23 cellular contexts compared by ENCODE assay signal in the genomic region with DNA sequence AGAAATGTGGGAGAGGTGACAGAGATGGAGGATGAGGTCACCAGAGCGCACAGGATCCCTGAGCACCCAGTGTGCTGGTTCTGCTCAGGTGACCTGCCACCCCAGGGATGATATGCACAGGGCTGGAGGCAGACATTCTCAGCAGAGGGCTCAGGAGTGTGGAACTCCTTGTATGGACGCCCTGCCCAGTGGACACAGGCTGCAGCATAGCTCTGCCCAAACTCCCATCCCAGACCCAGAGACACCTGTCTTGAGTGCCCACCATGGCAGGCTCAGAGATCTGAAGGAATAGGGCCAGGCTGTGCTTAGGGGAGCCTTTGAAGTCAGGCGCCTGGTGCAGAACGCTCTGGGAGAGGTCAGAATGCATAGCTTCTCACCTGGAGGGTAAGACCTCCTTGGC. TPM values are rescaled to one million over a fixed set of nuclear protein-coding genes. Genes with fewer than 3 reads are reported as not detected.
DNase-seq lines count a peak whose midpoint lies in the region; ATAC-seq and TF ChIP-seq lines count a peak whose summit lies in the region.
"Had no signal": no experiment of that assay in that cellular context is flagged by ENCODE, and none has a peak within 500 bp of the region (broad histone marks: within the 10 kb centered on the region; RNA-seq: fewer than 3 reads in every experiment).

No MANE protein-coding gene starts in this region.

- intact Hi-C loops in activated CD4-positive, alpha-beta T cell treated with anti-CD3 and anti-CD28 coated beads, Interleukin-2, amount 10 ng/mL, durations not matched to agents 24 days and 14 days (cut with micrococcal nuclease) = no loop called here
- intact Hi-C loops in activated CD4-positive, alpha-beta T cell treated with anti-CD3 and anti-CD28 coated beads for 36 hours (cut with DNase I, micrococcal nuclease) = no loop called here
- intact Hi-C loops in activated B cell treated with CpG ODN at 0.5 μM for 24 hours (cut with micrococcal nuclease) (no loop called here), upper lobe of right lung (cut with DNase I) (no loop called here)

- no peak overlapping the region for H3K27ac Mint-ChIP-seq in activated CD4-positive, alpha-beta T cell treated with anti-CD3 and anti-CD28 coated beads, Interleukin-2, amount 10 ng/mL, durations not matched to agents 24 days and 14 days
- no peak overlapping the region for H3K27ac Mint-ChIP-seq in activated CD4-positive, alpha-beta T cell treated with anti-CD3 and anti-CD28 coated beads for 36 hours
- peak overlapping the region; percentile 24 for H3K27ac Mint-ChIP-seq in activated B cell treated with CpG ODN at 0.5 μM for 24 hours
- peak overlapping the region in 5 of 6 donors; percentile 36 to 86 (median 76) for H3K27ac Mint-ChIP-seq in naive B cell
- H3K27ac Mint-ChIP-seq: CD4-positive, alpha-beta T cell had no signal

- TF ChIP-seq CTCF in activated B cell treated with CpG ODN at 0.5 μM for 24 hours (IDR thresholded peaks at IDR 0.05) = no peak
- TF ChIP-seq CTCF in upper lobe of right lung (IDR thresholded peaks at IDR 0.05) = no peak

- peaks cover 11% of the 10 kb centered on the region for H3K4me1 ChIP-seq in upper lobe of right lung

- H3K4me3 Mint-ChIP-seq in activated CD4-positive, alpha-beta T cell treated with anti-CD3 and anti-CD28 coated beads, Interleukin-2, amount 10 ng/mL, durations not matched to agents 24 days and 14 days = no peak overlapping the region
- H3K4me3 Mint-ChIP-seq in activated CD4-positive, alpha-beta T cell treated with anti-CD3 and anti-CD28 coated beads for 36 hours = no peak overlapping the region
- H3K4me3 Mint-ChIP-seq in activated B cell treated with CpG ODN at 0.5 μM for 24 hours (no peak overlapping the region), naive B cell (no peak overlapping the region)
- H3K4me3 Mint-ChIP-seq: CD4-positive, alpha-beta T cell had no signal

- no peaks in the 10 kb centered on the region for H3K27me3 ChIP-seq in upper lobe of right lung
- H3K27me3 ChIP-seq: BLaER1 had no signal

- H3K4me3 ChIP-seq in upper lobe of right lung = no peak overlapping the region
- H3K4me3 ChIP-seq: BLaER1, K562, SK-N-MC had no signal

- H3K27ac ChIP-seq in upper lobe of right lung = no peak overlapping the region
- H3K27ac ChIP-seq: BLaER1, SK-N-MC had no signal

- no peaks in the 10 kb centered on the region for H3K9me3 ChIP-seq in upper lobe of right lung

- H3K4me1 Mint-ChIP-seq in activated CD4-positive, alpha-beta T cell treated with anti-CD3 and anti-CD28 coated beads, Interleukin-2, amount 10 ng/mL, durations not matched to agents 24 days and 14 days = peaks cover 61% of the 10 kb centered on the region
- H3K4me1 Mint-ChIP-seq in activated CD4-positive, alpha-beta T cell treated with anti-CD3 and anti-CD28 coated beads for 36 hours = peaks cover 15% of the 10 kb centered on the region
- H3K4me1 Mint-ChIP-seq in activated B cell treated with CpG ODN at 0.5 μM for 24 hours (peaks cover 57% of the 10 kb centered on the region), naive B cell (peaks cover 32 to 42% (median 36%) of the 10 kb centered on the region in 3 donors)

- DNase-seq in activated CD4-positive, alpha-beta T cell treated with anti-CD3 and anti-CD28 coated beads, Interleukin-2, amount 10 ng/mL, durations not matched to agents 24 days and 14 days = peak; percentile 55
- DNase-seq in activated CD4-positive, alpha-beta T cell treated with anti-CD3 and anti-CD28 coated beads for 36 hours = no peak
- DNase-seq in activated B cell treated with CpG ODN at 0.5 μM for 24 hours (no peak), naive B cell (no peak), upper lobe of right lung (peak; percentile 36)
- DNase-seq: CD4-positive, alpha-beta T cell; COR-L47; Kasumi-1; NCI-H1092 treated with DMSO at 0.1 percent for 48 hours; NCI-H1436; NCI-H187; NCI-H2081 treated with DMSO at 0.1 percent for 48 hours; NCI-H2171; NCI-H226; NCI-H510A; NCI-H774; SIG-M5 had no signal

- H3K36me3 Mint-ChIP-seq in activated CD4-positive, alpha-beta T cell treated with anti-CD3 and anti-CD28 coated beads, Interleukin-2, amount 10 ng/mL, durations not matched to agents 24 days and 14 days (ENCODE audit: low read depth) = peaks cover 27% of the 10 kb centered on the region
- H3K36me3 Mint-ChIP-seq in activated CD4-positive, alpha-beta T cell treated with anti-CD3 and anti-CD28 coated beads for 36 hours (ENCODE audit: low read depth) = peaks cover 6% of the 10 kb centered on the region
- peaks cover 5% of the 10 kb centered on the region for H3K36me3 Mint-ChIP-seq in activated B cell treated with CpG ODN at 0.5 μM for 24 hours (ENCODE audit: low read depth)
- H3K36me3 Mint-ChIP-seq in naive B cell = peaks cover 13 to 19% of the 10 kb centered on the region in 2 donors

- no peak for ATAC-seq in activated CD4-positive, alpha-beta T cell treated with anti-CD3 and anti-CD28 coated beads for 36 hours
- ATAC-seq in activated B cell treated with CpG ODN at 0.5 μM for 24 hours (ENCODE audit: low read depth) (no peak), naive B cell (ENCODE audit: low read depth in 2 of 2) (no peak), upper lobe of right lung (no peak), GM21717 (IDR thresholded peaks at IDR 0.05; ENCODE audit: unreplicated experiment) (no peak), GM18498 (IDR thresholded peaks at IDR 0.05; ENCODE audit: unreplicated experiment) (no peak), GM19452 (IDR thresholded peaks at IDR 0.05; ENCODE audit: unreplicated experiment) (no peak)
- ATAC-seq: K562 had no signal

- no peaks in the 10 kb centered on the region for H3K36me3 ChIP-seq in upper lobe of right lung
- H3K36me3 ChIP-seq: BLaER1 had no signal

- H3K27me3 Mint-ChIP-seq in activated CD4-positive, alpha-beta T cell treated with anti-CD3 and anti-CD28 coated beads, Interleukin-2, amount 10 ng/mL, durations not matched to agents 24 days and 14 days = no peaks in the 10 kb centered on the region
- H3K27me3 Mint-ChIP-seq in activated CD4-positive, alpha-beta T cell treated with anti-CD3 and anti-CD28 coated beads for 36 hours = peaks cover 22% of the 10 kb centered on the region
- H3K27me3 Mint-ChIP-seq in activated B cell treated with CpG ODN at 0.5 μM for 24 hours = no peaks in the 10 kb centered on the region
- H3K27me3 Mint-ChIP-seq in naive B cell = peaks cover 8 to 21% (median 9%) of the 10 kb centered on the region in 3 donors

- peaks cover 5% of the 10 kb centered on the region for H3K9me3 Mint-ChIP-seq in activated CD4-positive, alpha-beta T cell treated with anti-CD3 and anti-CD28 coated beads, Interleukin-2, amount 10 ng/mL, durations not matched to agents 24 days and 14 days
- peaks cover 5% of the 10 kb centered on the region for H3K9me3 Mint-ChIP-seq in activated CD4-positive, alpha-beta T cell treated with anti-CD3 and anti-CD28 coated beads for 36 hours (ENCODE audit: low read depth)
- H3K9me3 Mint-ChIP-seq in activated B cell treated with CpG ODN at 0.5 μM for 24 hours (peaks cover 4% of the 10 kb centered on the region), naive B cell (peaks cover 4 to 25% (median 22%) of the 10 kb centered on the region in 7 donors)

- POLR2A ChIA-PET in activated CD4-positive, alpha-beta T cell treated with anti-CD3 and anti-CD28 coated beads for 36 hours (lab: Charles Lee) = interaction anchor here (0.6 kb wide), 1 partner anchor 97 kb away, joined by 3 read pairs; no protein-coding TSS in a partner anchor
- POLR2A ChIA-PET in activated B cell treated with CpG ODN at 0.5 μM for 24 hours (lab: Charles Lee) = interaction anchor here (1.3 to 6.1 kb wide), 3 partner anchors 25 to 131 kb away, joined by 3 to 40 read pairs (median 8); a partner anchor contains a TSS

- CTCF ChIA-PET in activated CD4-positive, alpha-beta T cell treated with anti-CD3 and anti-CD28 coated beads for 36 hours (lab: Charles Lee) = interaction anchor here (0.6 kb wide), 1 partner anchor 158 kb away, joined by 3 read pairs; no protein-coding TSS in a partner anchor
- CTCF ChIA-PET in activated B cell treated with CpG ODN at 0.5 μM for 24 hours (lab: Charles Lee) = no interaction called here

RNA-seq across cellular contexts. Expression of a gene that starts 47.3 kb away (rescaled TPM):
- 21.4 and 24.5 TPM in 2 replicates for total RNA-seq in activated CD4-positive, alpha-beta T cell treated with anti-CD3 and anti-CD28 coated beads, Interleukin-2, amount 10 ng/mL, durations not matched to agents 24 days and 14 days
- 10 to 100 TPM; 23.3 to 24.0 TPM for total RNA-seq in activated CD4-positive, alpha-beta T cell treated with anti-CD3 and anti-CD28 coated beads for 36 hours
- total RNA-seq in activated B cell treated with CpG ODN at 0.5 μM for 24 hours (13.5 and 16.6 TPM in 2 replicates), upper lobe of right lung (13.1 TPM)
- 1 to 10 TPM; 4.5 to 8.9 (median 7.1) TPM for polyA plus RNA-seq in naive B cell (ENCODE audit: low read depth in 6 of 6)

Comparison
In these comparisons a context has a peak if more than half of its experiments do, and no peak if none do; other contexts are left out.
1. DNase-seq: peak in activated CD4-positive, alpha-beta T cell treated with anti-CD3 and anti-CD28 coated beads, Interleukin-2, amount 10 ng/mL, durations not matched to agents 24 days and 14 days (single experiment) and upper lobe of right lung (single experiment); none in activated CD4-positive, alpha-beta T cell treated with anti-CD3 and anti-CD28 coated beads for 36 hours (single experiment), activated B cell treated with CpG ODN at 0.5 μM for 24 hours (single experiment) and naive B cell (single experiment).
2. H3K27ac Mint-ChIP-seq: peak in activated B cell treated with CpG ODN at 0.5 μM for 24 hours (single experiment) and naive B cell (5 of 6); none in activated CD4-positive, alpha-beta T cell treated with anti-CD3 and anti-CD28 coated beads, Interleukin-2, amount 10 ng/mL, durations not matched to agents 24 days and 14 days (single experiment) and activated CD4-positive, alpha-beta T cell treated with anti-CD3 and anti-CD28 coated beads for 36 hours (single experiment).